ENCODE assay signal across 9 cellular contexts in genomic region chr1:229407206-229408026, GRCh38.
A peak's percentile ranks its signal among the peaks of the same experiment; 100 is the strongest.
DNase-seq lines count a peak whose midpoint lies in the region; ATAC-seq lines count a peak whose summit lies in the region.
"Had no signal": no experiment of that assay in that cellular context is flagged by ENCODE, and none has a peak within 500 bp of the region (broad histone marks: within the 10 kb centered on the region; RNA-seq: fewer than 3 reads in every experiment).

No MANE protein-coding gene starts in this region.

- no peaks in the 10 kb centered on the region for H3K9me3 Mint-ChIP-seq in activated naive CD8-positive, alpha-beta T cell (ENCODE audit: low read depth)

- peak overlapping the region; percentile 66 for H3K4me3 ChIP-seq in iPS-18c (ENCODE audit: insufficient read depth, low read depth, low read length)
- H3K4me3 ChIP-seq in skin epidermis = peak overlapping the region in 4 of 7 experiments; percentile 5 to 16 (median 8)

- no peaks in the 10 kb centered on the region for H3K9me3 ChIP-seq in iPS-18c (ENCODE audit: control insufficient read depth, insufficient read depth, low read length)

- H3K27ac Mint-ChIP-seq in activated naive CD8-positive, alpha-beta T cell = no peak overlapping the region

- peak overlapping the region; percentile 81 for H3K4me3 Mint-ChIP-seq in activated naive CD8-positive, alpha-beta T cell

- H3K27me3 Mint-ChIP-seq in activated naive CD8-positive, alpha-beta T cell = peaks cover 34% of the 10 kb centered on the region

- no peak for DNase-seq in DMS 273 (lab: John Stamatoyannopoulos, UW; ENCODE audit: unreplicated experiment)
- DNase-seq: activated CD4-positive, alpha-beta T cell treated with anti-CD3 and anti-CD28 coated beads, Interleukin-2, amount 50 U/mL, for 1 hour; NCI-H526 had no signal

- H3K27ac ChIP-seq in skin epidermis = no peak overlapping the region

- peaks cover 3% of the 10 kb centered on the region for H3K36me3 Mint-ChIP-seq in activated naive CD8-positive, alpha-beta T cell

- peaks cover 20% of the 10 kb centered on the region for H3K4me1 Mint-ChIP-seq in activated naive CD8-positive, alpha-beta T cell (ENCODE audit: low read depth)

- ATAC-seq in GM18511 (IDR thresholded peaks at IDR 0.05; ENCODE audit: unreplicated experiment) (peak; percentile 43), HG03354 (IDR thresholded peaks at IDR 0.05; ENCODE audit: poor library complexity, severe bottlenecking, unreplicated experiment) (no peak), GM19023 (IDR thresholded peaks at IDR 0.05; ENCODE audit: unreplicated experiment) (no peak)
